In genomic region chr5:36205329-36205728, GRCh38 we compare ENCODE assay signal across 29 cellular contexts.
"Had no signal": no experiment of that assay in that cellular context is flagged by ENCODE, and none has a peak within 500 bp of the region (broad histone marks: within the 10 kb centered on the region; RNA-seq: fewer than 3 reads in every experiment).

No MANE protein-coding gene starts in this region.

- DNase-seq: natural killer cell; occipital lobe; ovary; posterior cingulate gyrus; psoas muscle; right cardiac atrium; spleen; stimulated activated CD4-positive, alpha-beta T cell treated with anti-CD3 and anti-CD28 coated beads, Interleukin-12 subunit alpha, Interleukin-12 subunit beta, amount 100 ng/mL, for 4 hours; stimulated activated CD4-positive, alpha-beta T cell treated with anti-CD3 and anti-CD28 coated beads, Interleukin-1b, Interleukin-23, amount 100 ng/mL, for 48 hours; stimulated activated CD4-positive, alpha-beta T cell treated with anti-CD3 and anti-CD28 coated beads, Interleukin-4, amount 100 ng/mL, for 1 hour; stimulated activated CD4-positive, alpha-beta T cell treated with anti-CD3 and anti-CD28 coated beads, Interleukin-4, amount 100 ng/mL, for 4 hours; stimulated activated CD8-positive, alpha-beta memory T cell treated with anti-CD3 and anti-CD28 coated beads, Interleukin-4, amount 100 ng/mL, for 48 hours; stimulated activated naive CD4-positive, alpha-beta T cell; stimulated activated naive CD8-positive, alpha-beta T cell treated with anti-CD3 and anti-CD28 coated beads, Interleukin-15, amount 100 ng/mL, for 72 hours; stimulated activated naive CD8-positive, alpha-beta T cell treated with anti-CD3 and anti-CD28 coated beads, Interleukin-15, Interleukin-2, amounts not matched to agents 100 U/mL and 50 U/mL, for 24 hours; substantia nigra; testis; tibial artery; trophoblast cell; upper lobe of left lung had no signal

- H3K79me2 ChIP-seq: parathyroid adenoma had no signal

- ATAC-seq: natural killer cell; psoas muscle; right cardiac atrium; sciatic nerve; stimulated activated memory B cell treated with anti-CD40 and anti-IgM and Interleukin-4, amounts not matched to agents 10 μg/mL and 1 μg/mL and 100 μg/mL, for 72 hours; stimulated activated naive CD8-positive, alpha-beta T cell treated with anti-CD3 and anti-CD28 coated beads, Interleukin-15, amount 100 ng/mL, for 72 hours; stimulated activated naive CD8-positive, alpha-beta T cell treated with anti-CD3 and anti-CD28 coated beads, Interleukin-15, Interleukin-2, amounts not matched to agents 100 U/mL and 50 U/mL, for 24 hours had no signal

- H3K4me3 ChIP-seq: neural progenitor cell, ovary, psoas muscle, skin epidermis, smooth muscle cell, spleen, suprapubic skin, testis, tibial artery, upper lobe of left lung, vagina had no signal

- H3K27ac ChIP-seq: neural progenitor cell, ovary, parathyroid adenoma, psoas muscle, skin epidermis, spleen, suprapubic skin, testis, tibial artery, upper lobe of left lung, vagina had no signal

- H3K4me2 ChIP-seq: neural progenitor cell, smooth muscle cell had no signal

- H3K36me3 ChIP-seq: neural progenitor cell, ovary had no signal

- H2AFZ ChIP-seq: neural progenitor cell, parathyroid adenoma had no signal

- H3K9ac ChIP-seq: neural progenitor cell, parathyroid adenoma had no signal

- FAIRE-seq: urothelium cell line had no signal

- H3K4me1 ChIP-seq: neural progenitor cell, parathyroid adenoma, psoas muscle, spleen, suprapubic skin, testis, vagina had no signal

- H3K9me3 ChIP-seq: ovary, psoas muscle, spleen, suprapubic skin, testis, tibial artery, upper lobe of left lung, vagina had no signal

- H3K27me3 ChIP-seq: neural progenitor cell, ovary, spleen, suprapubic skin, testis, tibial artery, upper lobe of left lung, vagina had no signal
